ENCODE assay signal across 1 cellular context in genomic region chr12:121802485-121802842, GRCh38.
TF ChIP-seq lines count a peak whose summit lies in the region.

No MANE protein-coding gene starts in this region.

TF ChIP-seq in GM23338, 12 proteins besides CTCF, POLR2A, EP300 and RAD21:
- no peak for TF ChIP-seq ZNF462 (CRISPR knock-in tag; IDR thresholded peaks at IDR 0.05)
TF ChIP-seq in GM23338: peak in this region for 0.
